27 cellular contexts compared by ENCODE assay signal in the genomic region with DNA sequence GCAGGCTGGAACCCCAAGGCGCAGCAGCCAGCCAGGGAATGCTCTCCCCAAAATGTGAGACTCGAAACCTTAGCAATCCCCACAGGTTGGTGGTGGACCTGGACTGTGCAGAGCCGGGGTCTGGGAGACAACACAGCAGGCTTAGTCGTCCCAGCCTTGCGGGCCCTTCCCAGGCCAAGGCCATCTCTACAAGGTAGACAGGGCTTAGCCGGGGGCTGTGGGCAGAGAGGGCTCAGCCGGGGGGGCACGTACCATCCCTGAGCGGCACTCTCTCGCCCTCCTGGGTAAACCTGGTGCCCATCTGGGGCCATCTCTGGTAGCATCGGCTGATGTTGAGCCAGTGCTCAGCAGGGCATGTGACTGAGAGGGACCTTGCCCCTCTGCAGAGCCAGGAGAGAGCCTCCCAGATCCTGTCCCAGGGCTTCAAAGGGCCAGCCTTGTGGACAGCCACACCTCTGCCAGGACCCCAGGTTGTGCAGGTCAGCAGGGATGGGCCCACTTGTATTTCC. TPM values are rescaled to one million over a fixed set of nuclear protein-coding genes. Genes with fewer than 3 reads are reported as not detected.
"Had no signal": no experiment of that assay in that cellular context is flagged by ENCODE, and none has a peak within 500 bp of the region (broad histone marks: within the 10 kb centered on the region; RNA-seq: fewer than 3 reads in every experiment).

No MANE protein-coding gene starts in this region.

- H3K4me1 Mint-ChIP-seq: activated CD4-positive, alpha-beta T cell treated with anti-CD3 and anti-CD28 coated beads, Interleukin-2, amount 10 ng/mL, durations not matched to agents 24 days and 14 days; activated naive CD8-positive, alpha-beta T cell treated with anti-CD3 and anti-CD28 coated beads for 36 hours; endodermal cell; stimulated activated memory B cell treated with anti-CD40 and anti-IgM and Interleukin-4, amounts not matched to agents 10 μg/mL and 1 μg/mL and 100 μg/mL, for 72 hours; T-cell had no signal

- H3K36me3 ChIP-seq: breast epithelium, esophagus squamous epithelium, gastroesophageal sphincter, neutrophil, pancreas, right lobe of liver, stomach, suprapubic skin, tibial nerve had no signal

- H3K4me3 Mint-ChIP-seq: activated CD4-positive, alpha-beta T cell treated with anti-CD3 and anti-CD28 coated beads, Interleukin-2, amount 10 ng/mL, durations not matched to agents 24 days and 14 days; activated naive CD8-positive, alpha-beta T cell treated with anti-CD3 and anti-CD28 coated beads for 36 hours; activated T-cell treated with anti-CD3 and anti-CD28 coated beads, Interleukin-2, amount 50 U/mL, for 4 hours; endodermal cell; natural killer cell treated with Interleukin-12 subunit alpha and Interleukin-12 subunit beta and Interleukin-15 and Interleukin-18, amount 100 ng/mL, for 72 hours; stimulated activated memory B cell treated with anti-CD40 and anti-IgM and Interleukin-4, amounts not matched to agents 10 μg/mL and 1 μg/mL and 100 μg/mL, for 72 hours; T-cell; T-helper 2 cell treated with Interferon-gamma antibody and Interleukin-4, amounts not matched to agents 5 μg/mL and 100 μg/mL, for 36 hours had no signal

- H3K27me3 ChIP-seq: neutrophil, pancreas, right lobe of liver had no signal

- H3K4me3 ChIP-seq: breast epithelium, esophagus squamous epithelium, gastroesophageal sphincter, pancreas, right lobe of liver, stomach, suprapubic skin, tibial nerve had no signal

- H3K36me3 Mint-ChIP-seq: activated naive CD8-positive, alpha-beta T cell treated with anti-CD3 and anti-CD28 coated beads for 36 hours; natural killer cell treated with Interleukin-12 subunit alpha and Interleukin-12 subunit beta and Interleukin-15 and Interleukin-18, amount 100 ng/mL, for 72 hours; stimulated activated memory B cell treated with anti-CD40 and anti-IgM and Interleukin-4, amounts not matched to agents 10 μg/mL and 1 μg/mL and 100 μg/mL, for 72 hours; T-cell had no signal

- H3K27me3 Mint-ChIP-seq: activated CD4-positive, alpha-beta T cell treated with anti-CD3 and anti-CD28 coated beads, Interleukin-2, amount 10 ng/mL, durations not matched to agents 24 days and 14 days had no signal

- H3K27ac ChIP-seq: breast epithelium, esophagus squamous epithelium, gastroesophageal sphincter, neutrophil, pancreas, right lobe of liver, stomach, suprapubic skin, tibial nerve, VCaP had no signal

- H3K4me1 ChIP-seq: breast epithelium, esophagus squamous epithelium, gastroesophageal sphincter, pancreas, right lobe of liver, stomach, suprapubic skin had no signal

- H3K27ac Mint-ChIP-seq: activated CD4-positive, alpha-beta T cell treated with anti-CD3 and anti-CD28 coated beads, Interleukin-2, amount 10 ng/mL, durations not matched to agents 24 days and 14 days; activated naive CD8-positive, alpha-beta T cell treated with anti-CD3 and anti-CD28 coated beads for 36 hours; endodermal cell; natural killer cell treated with Interleukin-12 subunit alpha and Interleukin-12 subunit beta and Interleukin-15 and Interleukin-18, amount 100 ng/mL, for 72 hours; stimulated activated memory B cell treated with anti-CD40 and anti-IgM and Interleukin-4, amounts not matched to agents 10 μg/mL and 1 μg/mL and 100 μg/mL, for 72 hours; T-cell; T-helper 2 cell treated with Interferon-gamma antibody and Interleukin-4, amounts not matched to agents 5 μg/mL and 100 μg/mL, for 36 hours had no signal

- H3K9me3 Mint-ChIP-seq: activated CD4-positive, alpha-beta T cell treated with anti-CD3 and anti-CD28 coated beads, Interleukin-2, amount 10 ng/mL, durations not matched to agents 24 days and 14 days; activated naive CD8-positive, alpha-beta T cell treated with anti-CD3 and anti-CD28 coated beads for 36 hours; activated T-cell treated with anti-CD3 and anti-CD28 coated beads, Interleukin-2, amount 50 U/mL, for 4 hours; natural killer cell treated with Interleukin-12 subunit alpha and Interleukin-12 subunit beta and Interleukin-15 and Interleukin-18, amount 100 ng/mL, for 72 hours; stimulated activated memory B cell treated with anti-CD40 and anti-IgM and Interleukin-4, amounts not matched to agents 10 μg/mL and 1 μg/mL and 100 μg/mL, for 72 hours; T-cell; T-helper 2 cell treated with Interferon-gamma antibody and Interleukin-4, amounts not matched to agents 5 μg/mL and 100 μg/mL, for 36 hours had no signal

- H3K9me3 ChIP-seq: breast epithelium, esophagus squamous epithelium, gastroesophageal sphincter, neutrophil, pancreas, right lobe of liver, stomach, suprapubic skin, tibial nerve had no signal

- ATAC-seq: activated CD4-positive, CD25-positive, alpha-beta regulatory T cell treated with anti-CD3 and anti-CD28 coated beads, Interleukin-2, amount 50 U/mL, for 24 hours; activated T-cell treated with anti-CD3 and anti-CD28 coated beads, Interleukin-2, amount 50 U/mL, for 4 hours; gastroesophageal sphincter; natural killer cell treated with Interleukin-12 subunit alpha and Interleukin-12 subunit beta and Interleukin-15 and Interleukin-18, amount 100 ng/mL, for 72 hours; pancreas; SK-N-SH treated with all-trans-retinoic acid at 6 μM for 48 hours; stimulated activated memory B cell treated with anti-CD40 and anti-IgM and Interleukin-4, amounts not matched to agents 10 μg/mL and 1 μg/mL and 100 μg/mL, for 72 hours; T-cell had no signal

- DNase-seq: activated CD4-positive, alpha-beta T cell treated with anti-CD3 and anti-CD28 coated beads, Interleukin-2, amount 10 ng/mL, durations not matched to agents 24 days and 14 days; activated CD8-positive, alpha-beta memory T cell treated with anti-CD3 and anti-CD28 coated beads for 24 hours; activated CD8-positive, alpha-beta memory T cell treated with anti-CD3 and anti-CD28 coated beads, Interleukin-2, amount 50 U/mL, for 4 hours; activated naive CD4-positive, alpha-beta T cell treated with Interleukin-2 at 50 U/mL for 16 hours; activated naive CD8-positive, alpha-beta T cell treated with anti-CD3 and anti-CD28 coated beads for 36 hours; cortex of kidney; endodermal cell; esophagus squamous epithelium; small intestine; stimulated activated CD4-positive, alpha-beta T cell treated with anti-CD3 and anti-CD28 coated beads, Interleukin-15, amount 100 ng/mL, for 24 hours; stomach had no signal

RNA-seq across cellular contexts. Expression of gene ACTRT2, which starts 2.2 kb away (rescaled TPM):
- total RNA-seq: activated CD4-positive, alpha-beta T cell treated with anti-CD3 and anti-CD28 coated beads, Interleukin-2, amount 10 ng/mL, durations not matched to agents 24 days and 14 days; activated naive CD8-positive, alpha-beta T cell treated with anti-CD3 and anti-CD28 coated beads for 36 hours; activated T-cell treated with anti-CD3 and anti-CD28 coated beads, Interleukin-2, amount 50 U/mL, for 4 hours; breast epithelium; endodermal cell; esophagus squamous epithelium; gastroesophageal sphincter; natural killer cell treated with Interleukin-12 subunit alpha and Interleukin-12 subunit beta and Interleukin-15 and Interleukin-18, amount 100 ng/mL, for 72 hours; pancreas; pulmonary artery endothelial cell; right lobe of liver; stomach; suprapubic skin; T-cell; tibial nerve had no signal

RNA-seq across cellular contexts. Expression of gene PRDM16, which starts 49.9 kb away (rescaled TPM):
- total RNA-seq: activated CD4-positive, alpha-beta T cell treated with anti-CD3 and anti-CD28 coated beads, Interleukin-2, amount 10 ng/mL, durations not matched to agents 24 days and 14 days; natural killer cell treated with Interleukin-12 subunit alpha and Interleukin-12 subunit beta and Interleukin-15 and Interleukin-18, amount 100 ng/mL, for 72 hours had no signal
